ENCODE assay signal across 19 cellular contexts in the genomic region with DNA sequence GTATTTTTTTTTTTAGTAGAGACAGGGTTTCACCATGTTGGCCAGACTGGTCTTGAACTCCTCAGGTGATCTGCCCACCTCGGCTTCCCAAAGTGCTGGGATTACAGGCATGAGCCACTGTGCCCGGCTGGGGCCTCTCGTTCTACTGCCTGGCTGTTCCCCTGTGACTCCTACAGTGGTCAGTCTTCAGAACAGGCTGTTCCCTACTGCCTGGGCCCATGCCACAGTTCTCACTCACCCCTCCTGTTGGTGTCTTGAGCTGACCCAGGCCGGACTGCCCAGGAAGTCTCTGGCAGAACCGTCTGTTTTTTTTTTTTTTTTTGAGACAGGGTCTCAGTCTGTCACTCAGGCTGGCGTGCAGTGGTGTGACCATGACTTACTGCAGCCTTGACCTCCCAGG. TPM values are rescaled to one million over a fixed set of nuclear protein-coding genes. Genes with fewer than 3 reads are reported as not detected.
DNase-seq lines count a peak whose midpoint lies in the region; ATAC-seq and TF ChIP-seq lines count a peak whose summit lies in the region.
"Had no signal": no experiment of that assay in that cellular context is flagged by ENCODE, and none has a peak within 500 bp of the region (broad histone marks: within the 10 kb centered on the region; RNA-seq: fewer than 3 reads in every experiment).

No MANE protein-coding gene starts in this region.

- no peak for TF ChIP-seq POLR2A in body of pancreas (IDR thresholded peaks at IDR 0.05)

- intact Hi-C loops in Caco-2 (cut with micrococcal nuclease; ENCODE audit: unreplicated experiment) (loop anchor here (1.0 to 2.0 kb wide), 2 partner anchors 25 to 63 kb away; a partner anchor contains a TSS), body of pancreas (cut with DNase I) (no loop called here), lower lobe of right lung (cut with DNase I) (loop anchor here (10.0 kb wide), 1 partner anchor 99 kb away; a partner anchor contains a TSS)

- H3K4me1 ChIP-seq in Caco-2 (peaks cover 19% of the 10 kb centered on the region), body of pancreas (peaks cover 57% of the 10 kb centered on the region), lower lobe of right lung (peaks cover 33% of the 10 kb centered on the region)

- no peaks in the 10 kb centered on the region for H3K27me3 Mint-ChIP-seq in Caco-2 (ENCODE audit: insufficient read depth, unreplicated experiment)
- H3K27me3 Mint-ChIP-seq: CD4-positive, alpha-beta T cell had no signal

- H3K4me3 ChIP-seq in Caco-2 (ENCODE audit: low read depth, low read length) (no peak overlapping the region), body of pancreas (no peak overlapping the region), lower lobe of right lung (no peak overlapping the region)
- H3K4me3 ChIP-seq: GM23248 had no signal

- CTCF ChIA-PET in Caco-2 (lab: Charles Lee) = interaction anchor here (0.6 to 3.4 kb wide), 9 partner anchors 9 to 276 kb away, joined by 3 to 19 read pairs (median 5); a partner anchor contains a TSS

- H3K9me3 Mint-ChIP-seq in Caco-2 (ENCODE audit: unreplicated experiment) = no peaks in the 10 kb centered on the region
- H3K9me3 Mint-ChIP-seq in stimulated activated effector memory CD8-positive, alpha-beta T cell treated with anti-CD3 and anti-CD28 coated beads, Interleukin-12 subunit alpha, Interleukin-12 subunit beta, amount 100 ng/mL, for 72 hours = no peaks in the 10 kb centered on the region
- H3K9me3 Mint-ChIP-seq: CD4-positive, alpha-beta T cell had no signal

- H3K27ac ChIP-seq in body of pancreas (peak overlapping the region; percentile 78 to 86 (median 84)), lower lobe of right lung (peak overlapping the region; percentile 62)
- H3K27ac ChIP-seq: GM23248 had no signal

- H3K36me3 Mint-ChIP-seq in Caco-2 (ENCODE audit: insufficient read depth, unreplicated experiment) = peaks cover 10% of the 10 kb centered on the region
- H3K36me3 Mint-ChIP-seq in stimulated activated effector memory CD8-positive, alpha-beta T cell treated with anti-CD3 and anti-CD28 coated beads, Interleukin-12 subunit alpha, Interleukin-12 subunit beta, amount 100 ng/mL, for 72 hours = peaks cover 8% of the 10 kb centered on the region

- peak; percentile 34 for ATAC-seq in body of pancreas
- no peak for ATAC-seq in lower lobe of right lung
- no peak for ATAC-seq in stimulated activated effector memory CD8-positive, alpha-beta T cell treated with anti-CD3 and anti-CD28 coated beads, Interleukin-12 subunit alpha, Interleukin-12 subunit beta, amount 100 ng/mL, for 72 hours
- ATAC-seq: HCT116 had no signal

- 71% methylated on average over 6 of the region's 6 CpGs for whole genome bisulfite sequencing in body of pancreas, 2 donors

- DNase-seq in Caco-2 (no peak), body of pancreas (peak; percentile 41 to 77 (median 60)), lower lobe of right lung (no peak), midbrain (lab: John Stamatoyannopoulos, UW) (no peak), NOMO-1 treated with DMSO at 0.1 percent for 48 hours (lab: John Stamatoyannopoulos, UW; ENCODE audit: unreplicated experiment) (no peak), AG08395 (ENCODE audit: low spot score) (no peak)
- DNase-seq in stimulated activated effector memory CD8-positive, alpha-beta T cell treated with anti-CD3 and anti-CD28 coated beads, Interleukin-12 subunit alpha, Interleukin-12 subunit beta, amount 100 ng/mL, for 72 hours (ENCODE audit: low spot score in 2 of 2) = no peak
- no peak for DNase-seq in stimulated activated CD4-positive, alpha-beta T cell treated with anti-CD3 and anti-CD28 coated beads, Interleukin-4, amount 100 ng/mL, for 1 hour
- DNase-seq: CD4-positive, alpha-beta T cell; DMS79 treated with DMSO at 0.1 percent for 48 hours; GDM1; GM23248; MV-4-11; NCI-H1436; NCI-H2029 treated with DMSO at 0.1 percent for 48 hours; NCI-H510A treated with DMSO at 0.1 percent for 48 hours had no signal

- peaks cover 10% of the 10 kb centered on the region for H3K4me1 Mint-ChIP-seq in Caco-2 (ENCODE audit: low read depth, unreplicated experiment)
- peaks cover 8% of the 10 kb centered on the region for H3K4me1 Mint-ChIP-seq in stimulated activated effector memory CD8-positive, alpha-beta T cell treated with anti-CD3 and anti-CD28 coated beads, Interleukin-12 subunit alpha, Interleukin-12 subunit beta, amount 100 ng/mL, for 72 hours

- no TSS peak for BruUV-seq in Caco-2 (replicated peaks; lab: Mats Ljungman, UMichigan)

- H3K4me3 Mint-ChIP-seq in Caco-2 (ENCODE audit: unreplicated experiment) = no peak overlapping the region
- no peak overlapping the region for H3K4me3 Mint-ChIP-seq in stimulated activated effector memory CD8-positive, alpha-beta T cell treated with anti-CD3 and anti-CD28 coated beads, Interleukin-12 subunit alpha, Interleukin-12 subunit beta, amount 100 ng/mL, for 72 hours
- H3K4me3 Mint-ChIP-seq: CD4-positive, alpha-beta T cell had no signal

- no peaks in the 10 kb centered on the region for H3K27me3 ChIP-seq in Caco-2 (replicated peaks; ENCODE audit: control insufficient read depth, insufficient read depth, low read length)
- H3K27me3 ChIP-seq in body of pancreas = no peaks in the 10 kb centered on the region
- H3K27me3 ChIP-seq in lower lobe of right lung (ENCODE audit: low read depth) = no peaks in the 10 kb centered on the region

- POLR2A ChIA-PET in Caco-2 (lab: Charles Lee) = interaction anchor here (1.1 to 1.7 kb wide), 2 partner anchors 63 to 107 kb away, joined by 4 to 6 read pairs; a partner anchor contains a TSS

- peak overlapping the region; percentile 71 for H3K27ac Mint-ChIP-seq in Caco-2 (ENCODE audit: unreplicated experiment)
- H3K27ac Mint-ChIP-seq in stimulated activated effector memory CD8-positive, alpha-beta T cell treated with anti-CD3 and anti-CD28 coated beads, Interleukin-12 subunit alpha, Interleukin-12 subunit beta, amount 100 ng/mL, for 72 hours = peak overlapping the region; percentile 1
- H3K27ac Mint-ChIP-seq: CD4-positive, alpha-beta T cell had no signal

- H3K36me3 ChIP-seq in Caco-2 (ENCODE audit: control insufficient read depth, insufficient read depth, low read length) = peaks cover 1% of the 10 kb centered on the region; the same call in 1 of the 2 replicates
- no peaks in the 10 kb centered on the region for H3K36me3 ChIP-seq in body of pancreas (replicated peaks in 1 of 2; ENCODE audit: insufficient read depth in 1 of 2, low read depth in 2 of 2)
- peaks cover 31% of the 10 kb centered on the region for H3K36me3 ChIP-seq in lower lobe of right lung

- no peak for TF ChIP-seq CTCF in Caco-2 (IDR thresholded peaks at IDR 0.05; ENCODE audit: insufficient read depth in 1 of 2, low read depth in 1 of 2, low read length in 1 of 2, severe bottlenecking in 1 of 2, unreplicated experiment in 1 of 2)
- TF ChIP-seq CTCF in body of pancreas (IDR thresholded peaks at IDR 0.05) = peak in 1 of 7 experiments; percentile 7
- no peak for TF ChIP-seq CTCF in lower lobe of right lung (IDR thresholded peaks at IDR 0.05)

- H3K9me3 ChIP-seq in Caco-2 (no peaks in the 10 kb centered on the region), body of pancreas (no peaks in the 10 kb centered on the region), lower lobe of right lung (no peaks in the 10 kb centered on the region)

RNA-seq across cellular contexts. Expression of a gene that starts 3.3 kb away (rescaled TPM):
- 5.2 and 6.8 TPM in 2 replicates for total RNA-seq in Caco-2 (2022)
- 1 to 10 TPM; 3.4 to 4.9 TPM for total RNA-seq in body of pancreas
- 8.4 TPM for total RNA-seq in lower lobe of right lung

RNA-seq across cellular contexts. Expression of a gene that starts 23.2 kb away (rescaled TPM):
- total RNA-seq in Caco-2 (2022) (0.16 and 0.46 TPM in 2 replicates), body of pancreas (10 to 100 TPM in 1 of 2 donors, 1 to 10 TPM in 1; 4.9 to 13.0 TPM), lower lobe of right lung (36.8 TPM)
- total RNA-seq: GM23248, HT1080, RPMI7951 had no signal

RNA-seq across cellular contexts. Expression of a gene that starts 24.9 kb away (rescaled TPM):
- total RNA-seq in Caco-2 (2022) (19.1 and 20.3 TPM in 2 replicates), body of pancreas (1 to 10 TPM; 6.5 to 9.2 TPM), lower lobe of right lung (14.6 TPM)

RNA-seq across cellular contexts. Expression of a gene that starts 24.9 kb away (rescaled TPM):
- total RNA-seq in Caco-2 (2022) = 43.7 and 48.3 TPM in 2 replicates
- 10 to 100 TPM; 69.0 to 77.1 TPM for total RNA-seq in body of pancreas
- total RNA-seq in lower lobe of right lung = 67.1 TPM

Comparison
In these comparisons a context has a peak if more than half of its experiments do, and no peak if none do; other contexts are left out.
1. DNase-seq: peak in body of pancreas (4 of 4); none in Caco-2 (0 of 2), lower lobe of right lung (single experiment), stimulated activated effector memory CD8-positive, alpha-beta T cell treated with anti-CD3 and anti-CD28 coated beads, Interleukin-12 subunit alpha, Interleukin-12 subunit beta, amount 100 ng/mL, for 72 hours (0 of 2), midbrain (single experiment), stimulated activated CD4-positive, alpha-beta T cell treated with anti-CD3 and anti-CD28 coated beads, Interleukin-4, amount 100 ng/mL, for 1 hour (single experiment), NOMO-1 treated with DMSO at 0.1 percent for 48 hours (single experiment) and AG08395 (single experiment).